6 cellular contexts compared by ENCODE assay signal in the genomic region with DNA sequence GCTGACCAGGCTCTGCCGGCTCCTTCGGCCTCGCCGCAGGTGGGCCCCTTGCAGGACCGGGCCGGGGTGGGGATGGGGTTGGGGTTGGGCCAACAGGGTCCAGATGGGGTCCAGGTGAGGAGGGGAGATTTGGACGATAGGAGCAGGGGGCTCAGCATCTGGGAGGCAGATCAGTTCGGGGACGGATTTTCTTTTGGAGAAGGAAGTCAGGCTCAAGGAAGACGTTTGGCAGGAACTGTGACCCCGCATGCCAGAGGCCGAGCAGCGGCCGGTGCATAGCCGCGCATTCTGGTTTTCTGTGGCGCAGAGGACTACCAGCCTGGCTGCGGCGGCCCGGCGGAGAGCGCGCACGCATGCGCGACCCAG. TPM values are rescaled to one million over a fixed set of nuclear protein-coding genes. Genes with fewer than 3 reads are reported as not detected.
DNase-seq lines count a peak whose midpoint lies in the region; ATAC-seq and TF ChIP-seq lines count a peak whose summit lies in the region.

No MANE protein-coding gene starts in this region.

- no peaks in the 10 kb centered on the region for H3K27me3 Mint-ChIP-seq in naive thymus-derived CD8-positive, alpha-beta T cell

- H3K4me1 Mint-ChIP-seq in naive thymus-derived CD8-positive, alpha-beta T cell: peaks cover 15 to 43% (median 39%) of the 10 kb centered on the region in 4 donors

- H3K36me3 Mint-ChIP-seq in naive thymus-derived CD8-positive, alpha-beta T cell: peaks cover 0 to 31% (median 8%) of the 10 kb centered on the region in 3 donors

- in situ Hi-C loops in astrocyte of the spinal cord (cut with HindIII; ENCODE audit: low sequenced_read_pairs): no loop called here

- H3K9me3 Mint-ChIP-seq in naive thymus-derived CD8-positive, alpha-beta T cell: no peaks in the 10 kb centered on the region

- no peak for DNase-seq in astrocyte of the spinal cord (ENCODE audit: low read depth, low spot score)
- DNase-seq in naive thymus-derived CD8-positive, alpha-beta T cell: no peak
- DNase-seq in occipital lobe (lab: John Stamatoyannopoulos, UW): no peak
- no peak for DNase-seq in hippocampal formation (lab: John Stamatoyannopoulos, UW)

- ATAC-seq in GM21390 (IDR thresholded peaks at IDR 0.05; ENCODE audit: unreplicated experiment) (peak; percentile 28), HG02973 (IDR thresholded peaks at IDR 0.05; ENCODE audit: unreplicated experiment) (no peak)
- no peak for ATAC-seq in naive thymus-derived CD8-positive, alpha-beta T cell

- H3K4me3 ChIP-seq in astrocyte of the spinal cord (ENCODE audit: low read depth, low read length): peak overlapping the region; percentile 49

- POLR2A ChIA-PET in naive thymus-derived CD8-positive, alpha-beta T cell (lab: Charles Lee): interaction anchor here (0.6 to 8.0 kb wide), 25 partner anchors 10 to 633 kb away, joined by 3 to 192 read pairs (median 7); a partner anchor contains a TSS

- TF ChIP-seq CTCF in astrocyte of the spinal cord (IDR thresholded peaks at IDR 0.05; ENCODE audit: low read depth, low read length): no peak

- peak overlapping the region; percentile 98 to 100 (median 99) for H3K4me3 Mint-ChIP-seq in naive thymus-derived CD8-positive, alpha-beta T cell

- H3K27ac Mint-ChIP-seq in naive thymus-derived CD8-positive, alpha-beta T cell: peak overlapping the region; percentile 94 to 99 (median 97)

RNA-seq across cellular contexts. Expression of a gene that starts 0.8 kb away (rescaled TPM):
- total RNA-seq in naive thymus-derived CD8-positive, alpha-beta T cell: 100 to 1,000 TPM; 580 to 594 TPM
- 1,000 to 10,000 TPM in 1 of 3 donors, 100 to 1,000 TPM in 2; 798 to 1,176 (median 994) TPM for polyA plus RNA-seq in naive thymus-derived CD8-positive, alpha-beta T cell
- total RNA-seq in occipital lobe: 57.4 TPM

RNA-seq across cellular contexts. Expression of a gene that starts 11.1 kb away (rescaled TPM):
- total RNA-seq in naive thymus-derived CD8-positive, alpha-beta T cell: 10 to 100 TPM; 82.8 to 83.4 TPM
- 100 to 1,000 TPM; 153 to 199 (median 161) TPM for polyA plus RNA-seq in naive thymus-derived CD8-positive, alpha-beta T cell
- total RNA-seq in occipital lobe: 81.4 TPM

RNA-seq across cellular contexts. Expression of a gene that starts 27.0 kb away (rescaled TPM):
- total RNA-seq in naive thymus-derived CD8-positive, alpha-beta T cell: 1 to 10 TPM; 2.4 to 2.5 TPM
- polyA plus RNA-seq in naive thymus-derived CD8-positive, alpha-beta T cell: under 1 TPM; 0.15 to 0.25 (median 0.25) TPM
- 0.16 TPM for total RNA-seq in occipital lobe

RNA-seq across cellular contexts. Expression of a gene that starts 31.3 kb away (rescaled TPM):
- 100 to 1,000 TPM; 254 to 264 TPM for total RNA-seq in naive thymus-derived CD8-positive, alpha-beta T cell
- 100 to 1,000 TPM; 201 to 301 (median 206) TPM for polyA plus RNA-seq in naive thymus-derived CD8-positive, alpha-beta T cell
- 21.1 TPM for total RNA-seq in occipital lobe

RNA-seq across cellular contexts. Expression of a gene that starts 33.7 kb away (rescaled TPM):
- not detected for total RNA-seq in naive thymus-derived CD8-positive, alpha-beta T cell
- not detected for polyA plus RNA-seq in naive thymus-derived CD8-positive, alpha-beta T cell
- total RNA-seq in occipital lobe: 12.5 TPM
